1 cellular context compared by ENCODE assay signal in genomic region chr12:121240484-121241202, GRCh38.
TF ChIP-seq lines count a peak whose summit lies in the region.

No MANE protein-coding gene starts in this region.

TF ChIP-seq in SK-N-SH, 30 proteins besides CTCF, POLR2A, EP300 and RAD21:
- no peak for TF ChIP-seq FOXM1 (IDR thresholded peaks at IDR 0.05; ENCODE audit: low read depth)
- no peak for TF ChIP-seq GATA2 (CRISPR knock-in tag; IDR thresholded peaks at IDR 0.05)
- no peak for TF ChIP-seq USF1 (IDR thresholded peaks at IDR 0.05; ENCODE audit: borderline replicate concordance, low read depth)
- no peak for TF ChIP-seq EZH2phosphoT487 (IDR thresholded peaks at IDR 0.05; ENCODE audit: borderline replicate concordance, low read depth)
- no peak for TF ChIP-seq RCOR1 (IDR thresholded peaks at IDR 0.05; ENCODE audit: low read length)
- no peak for TF ChIP-seq POLR2AphosphoS5 (IDR thresholded peaks at IDR 0.05; ENCODE audit: low read depth, low read length)
- no peak for TF ChIP-seq MXI1 (IDR thresholded peaks at IDR 0.05; ENCODE audit: low read depth, low read length)
- TF ChIP-seq TCF12 (IDR thresholded peaks at IDR 0.05): no peak
- no peak for TF ChIP-seq RXRA (IDR thresholded peaks at IDR 0.05; ENCODE audit: borderline replicate concordance, low read depth)
- no peak for TF ChIP-seq NRF1 (IDR thresholded peaks at IDR 0.05; ENCODE audit: low read depth, low read length)
- TF ChIP-seq MAX (IDR thresholded peaks at IDR 0.05; ENCODE audit: low read depth): no peak
- TF ChIP-seq USF2 (IDR thresholded peaks at IDR 0.05; ENCODE audit: borderline replicate concordance, low read depth, low read length): no peak
- no peak for TF ChIP-seq MEF2A (IDR thresholded peaks at IDR 0.05; ENCODE audit: borderline replicate concordance, low read depth)
- no peak for TF ChIP-seq TAF1 (IDR thresholded peaks at IDR 0.05; ENCODE audit: borderline replicate concordance, low read depth, low read length)
- no peak for TF ChIP-seq ZBTB33 (IDR thresholded peaks at IDR 0.05; ENCODE audit: borderline replicate concordance, low read depth)
TF ChIP-seq in SK-N-SH: peak in this region for 0.
